6 cellular contexts compared by ENCODE assay signal in the genomic region with DNA sequence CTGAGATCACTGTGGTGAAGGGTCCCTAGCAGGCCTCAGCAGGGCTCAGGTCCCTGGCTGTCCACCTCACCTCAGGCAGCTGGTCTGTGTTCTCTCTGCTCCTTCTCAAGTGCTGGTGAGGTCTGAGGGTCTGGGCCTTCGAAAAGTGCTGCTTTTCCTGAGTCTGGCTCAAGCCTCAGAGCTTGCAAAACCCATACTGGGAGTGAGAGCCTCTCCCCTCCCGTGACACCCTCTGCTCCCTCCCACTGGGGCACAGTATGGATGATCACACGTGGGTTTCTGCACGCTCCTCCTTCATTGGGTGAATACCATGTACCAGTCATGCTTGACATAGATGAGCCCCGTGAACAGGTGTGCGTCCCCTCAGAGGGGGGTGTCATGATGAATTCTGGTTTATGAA.
"Had no signal": no experiment of that assay in that cellular context is flagged by ENCODE, and none has a peak within 500 bp of the region (broad histone marks: within the 10 kb centered on the region; RNA-seq: fewer than 3 reads in every experiment).

No MANE protein-coding gene starts in this region.

- H3K9ac ChIP-seq: GM23248 had no signal

- ATAC-seq: K562 had no signal

- H2AFZ ChIP-seq: GM23248 had no signal

- H3K4me3 ChIP-seq: GM23248, K562 had no signal

- H3K27ac ChIP-seq: GM23248 had no signal

- DNase-seq: GM23248, GOT3, H9, HCEC 1CT, IMR-90 had no signal

- H3K4me3 Mint-ChIP-seq: H9 had no signal

- H3K9me3 Mint-ChIP-seq: H9 had no signal
